In genomic region chr10:6153845-6154244, GRCh38 we compare ENCODE assay signal across 2 cellular contexts.
TF ChIP-seq lines count a peak whose summit lies in the region.

No MANE protein-coding gene starts in this region.

TF ChIP-seq in HEK293, 187 proteins besides CTCF, POLR2A, EP300 and RAD21:
- TF ChIP-seq HOXD13 (CRISPR knock-in tag; IDR thresholded peaks at IDR 0.05; ENCODE audit: borderline replicate concordance): no peak
- peak; percentile 63 for TF ChIP-seq ZNF623 (tag by site-specific recombination; IDR thresholded peaks at IDR 0.05)

TF ChIP-seq in K562, 482 proteins besides CTCF, POLR2A, EP300 and RAD21:
- TF ChIP-seq SPI1 (IDR thresholded peaks at IDR 0.05; ENCODE audit: borderline replicate concordance, low read depth, low read length): peak; percentile 56; the same call in 1 of the 2 replicates
- TF ChIP-seq, protein P1, sequence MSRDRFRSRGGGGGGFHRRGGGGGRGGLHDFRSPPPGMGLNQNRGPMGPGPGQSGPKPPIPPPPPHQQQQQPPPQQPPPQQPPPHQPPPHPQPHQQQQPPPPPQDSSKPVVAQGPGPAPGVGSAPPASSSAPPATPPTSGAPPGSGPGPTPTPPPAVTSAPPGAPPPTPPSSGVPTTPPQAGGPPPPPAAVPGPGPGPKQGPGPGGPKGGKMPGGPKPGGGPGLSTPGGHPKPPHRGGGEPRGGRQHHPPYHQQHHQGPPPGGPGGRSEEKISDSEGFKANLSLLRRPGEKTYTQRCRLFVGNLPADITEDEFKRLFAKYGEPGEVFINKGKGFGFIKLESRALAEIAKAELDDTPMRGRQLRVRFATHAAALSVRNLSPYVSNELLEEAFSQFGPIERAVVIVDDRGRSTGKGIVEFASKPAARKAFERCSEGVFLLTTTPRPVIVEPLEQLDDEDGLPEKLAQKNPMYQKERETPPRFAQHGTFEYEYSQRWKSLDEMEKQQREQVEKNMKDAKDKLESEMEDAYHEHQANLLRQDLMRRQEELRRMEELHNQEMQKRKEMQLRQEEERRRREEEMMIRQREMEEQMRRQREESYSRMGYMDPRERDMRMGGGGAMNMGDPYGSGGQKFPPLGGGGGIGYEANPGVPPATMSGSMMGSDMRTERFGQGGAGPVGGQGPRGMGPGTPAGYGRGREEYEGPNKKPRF (IDR thresholded peaks at IDR 0.05; ENCODE audit: low read depth, low read length): no peak
